Comparison of ENCODE assay signal across 1 cellular context in the genomic region with DNA sequence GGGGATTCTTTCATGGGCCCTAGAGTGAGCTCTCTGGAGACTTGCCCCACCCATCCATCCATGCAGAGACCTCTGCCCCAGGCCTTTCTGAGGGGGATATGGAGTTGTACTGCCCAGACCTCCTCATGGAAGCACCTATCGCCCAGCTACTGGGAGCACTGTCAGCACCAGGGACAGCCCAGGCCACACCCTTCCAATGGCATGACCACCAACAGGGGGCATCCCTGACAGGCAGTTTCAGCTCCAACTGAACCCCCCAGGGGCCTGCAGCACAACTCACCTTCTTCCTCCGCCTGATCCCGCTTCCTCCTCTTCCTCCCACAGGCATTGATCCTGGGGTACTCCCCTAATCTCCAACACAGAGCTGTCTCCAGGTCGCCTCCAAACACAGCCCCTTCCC.
TF ChIP-seq lines count a peak whose summit lies in the region.

No MANE protein-coding gene starts in this region.

TF ChIP-seq in K562, 482 proteins besides CTCF, POLR2A, EP300 and RAD21:
- TF ChIP-seq, protein P1, sequence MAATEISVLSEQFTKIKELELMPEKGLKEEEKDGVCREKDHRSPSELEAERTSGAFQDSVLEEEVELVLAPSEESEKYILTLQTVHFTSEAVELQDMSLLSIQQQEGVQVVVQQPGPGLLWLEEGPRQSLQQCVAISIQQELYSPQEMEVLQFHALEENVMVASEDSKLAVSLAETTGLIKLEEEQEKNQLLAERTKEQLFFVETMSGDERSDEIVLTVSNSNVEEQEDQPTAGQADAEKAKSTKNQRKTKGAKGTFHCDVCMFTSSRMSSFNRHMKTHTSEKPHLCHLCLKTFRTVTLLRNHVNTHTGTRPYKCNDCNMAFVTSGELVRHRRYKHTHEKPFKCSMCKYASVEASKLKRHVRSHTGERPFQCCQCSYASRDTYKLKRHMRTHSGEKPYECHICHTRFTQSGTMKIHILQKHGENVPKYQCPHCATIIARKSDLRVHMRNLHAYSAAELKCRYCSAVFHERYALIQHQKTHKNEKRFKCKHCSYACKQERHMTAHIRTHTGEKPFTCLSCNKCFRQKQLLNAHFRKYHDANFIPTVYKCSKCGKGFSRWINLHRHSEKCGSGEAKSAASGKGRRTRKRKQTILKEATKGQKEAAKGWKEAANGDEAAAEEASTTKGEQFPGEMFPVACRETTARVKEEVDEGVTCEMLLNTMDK (IDR thresholded peaks at IDR 0.05; ENCODE audit: borderline replicate concordance, insufficient read depth, low read depth, low read length, poor library complexity, severe bottlenecking) = peak; percentile 37
- TF ChIP-seq CBX8 (IDR thresholded peaks at IDR 0.05; ENCODE audit: borderline replicate concordance, extremely low read depth, low read depth, low read length, poor library complexity, severe bottlenecking) = no peak
- peak; percentile 61; the same call in 1 of the 2 replicates for TF ChIP-seq EHMT2 (IDR thresholded peaks at IDR 0.05)
- TF ChIP-seq SMC3 (conservative IDR thresholded peaks at IDR 0.05; ENCODE audit: insufficient read depth, low read depth, low read length) = 0 out of 2 replicates have a peak, but pooled peaks have one; percentile 16
- peak; percentile 46; the same call in 1 of the 2 replicates for TF ChIP-seq ZNF263 (CRISPR knock-in tag; IDR thresholded peaks at IDR 0.05; ENCODE audit: borderline replicate concordance)
- TF ChIP-seq KDM2B (CRISPR knock-in tag; IDR thresholded peaks at IDR 0.05) = no peak
- TF ChIP-seq MIER1 (IDR thresholded peaks at IDR 0.05; ENCODE audit: low read depth) = peak; percentile 76
- no peak for TF ChIP-seq ARID2 (IDR thresholded peaks at IDR 0.05)
